In genomic region chr7:100874577-100875355, GRCh38 we compare ENCODE assay signal across 8 cellular contexts. TPM values are rescaled to one million over a fixed set of nuclear protein-coding genes. Genes with fewer than 3 reads are reported as not detected.
DNase-seq lines count a peak whose midpoint lies in the region; ATAC-seq and TF ChIP-seq lines count a peak whose summit lies in the region.

TSS of gene SRRT (plus strand) at chr7:100875103. CDS start at chr7:100875591, 488 bp downstream.

- H4K20me1 ChIP-seq in IMR-90 (ENCODE audit: insufficient read depth, low read length), result peaks cover 39% of the 10 kb centered on the region

- H4K91ac ChIP-seq in IMR-90 (ENCODE audit: insufficient read depth, low read depth, low read length), result peak within 1 kb of the TSS; percentile 91

- TF ChIP-seq CTCF in IMR-90 (conservative IDR thresholded peaks at IDR 0.05; ENCODE audit: low read depth, low read length), result 0 out of 2 replicates have a peak, but pooled peaks have one; percentile 24

- H2AFZ ChIP-seq in IMR-90 (replicated peaks; ENCODE audit: low read length, poor library complexity), result peak within 1 kb of the TSS; percentile 98

- CTCF ChIA-PET in IMR-90 (lab: Yijun Ruan, JAX), result interaction anchor here (0.8 kb wide), 1 partner anchor 1595 kb away, joined by 3 read pairs; no protein-coding TSS in a partner anchor

- H3K9me1 ChIP-seq in IMR-90 (ENCODE audit: insufficient read depth, low read length), result peaks cover 5% of the 10 kb centered on the region; the same call in 1 of the 2 replicates

- H2AK9ac ChIP-seq in IMR-90 (replicated peaks; ENCODE audit: low read depth, low read length, poor library complexity), result peak within 1 kb of the TSS; percentile 95

- WGBS in IMR-90 (ENCODE audit: extremely low coverage in 2 of 2, insufficient read length in 1 of 2), 2 experiments, result 1% methylated on average over 54 of the region's 79 CpGs; no CpG with 5 or more reads in 1 of the 2 experiments

- peak within 1 kb of the TSS; percentile 97 to 99 for H4K8ac ChIP-seq in IMR-90 (ENCODE audit: low read depth in 2 of 2, low read length in 2 of 2)

- H3K23ac ChIP-seq in IMR-90 (ENCODE audit: low read depth, low read length), result peak within 1 kb of the TSS; percentile 92

- H4K5ac ChIP-seq in IMR-90 (ENCODE audit: low read depth, low read length), result peak within 1 kb of the TSS; percentile 97

- peak within 1 kb of the TSS; percentile 93 for H3K4ac ChIP-seq in IMR-90 (ENCODE audit: low read depth, low read length)

- H2BK5ac ChIP-seq in IMR-90 (ENCODE audit: low read depth, low read length, poor library complexity, severe bottlenecking), result peak within 1 kb of the TSS; percentile 96

- POLR2A ChIA-PET in IMR-90 (lab: Charles Lee; ENCODE audit: unreplicated experiment), result interaction anchor here (0.7 to 1.8 kb wide), 7 partner anchors 12 to 290 kb away, joined by 3 to 15 read pairs (median 4); partner anchors contain the start of genes ACHE, POP7, SLC12A9 and UFSP1

- peak within 1 kb of the TSS; percentile 56 for H2BK120ac ChIP-seq in IMR-90 (ENCODE audit: low read depth, low read length)

- no peak for TF ChIP-seq RAD21 in IMR-90 (IDR thresholded peaks at IDR 0.05; ENCODE audit: low read length)

- H3K4me3 ChIP-seq in IMR-90 (ENCODE audit: insufficient read depth, low read depth, low read length) (peak within 1 kb of the TSS; percentile 76), mononuclear cell (ENCODE audit: low read length) (peak within 1 kb of the TSS; percentile 63)

- no peak within 1 kb of the TSS for H2BK15ac ChIP-seq in IMR-90 (ENCODE audit: low read depth, low read length)

- peak within 1 kb of the TSS; percentile 97 for H3K14ac ChIP-seq in IMR-90 (replicated peaks; ENCODE audit: low read depth, low read length)

- intact Hi-C loops in IMR-90 (cut with micrococcal nuclease), result no loop called here

- dilution Hi-C loops in IMR-90 (cut with HindIII; ENCODE audit: low sequenced_read_pairs, unreplicated experiment), result no loop called here

- H3K4me1 ChIP-seq in IMR-90 (ENCODE audit: control insufficient read depth, insufficient read depth, low read length) (peaks cover 9% of the 10 kb centered on the region), mononuclear cell (ENCODE audit: insufficient read depth, low read length) (peaks cover 28% of the 10 kb centered on the region)

- in situ Hi-C loops in IMR-90 (cut with MboI; ENCODE audit: low sequenced_read_pairs), result loop anchor here (25.0 kb wide), 2 partner anchors 287 to 412 kb away; partner anchors contain the start of genes FBXO24, LRCH4 and SPACDR

- H3K9me3 ChIP-seq in IMR-90 (ENCODE audit: control insufficient read depth, insufficient read depth, low read length) (no peaks in the 10 kb centered on the region), mononuclear cell (ENCODE audit: low read depth, low read length) (no peaks in the 10 kb centered on the region)

- peak; percentile 79 for ATAC-seq in GM21526 (IDR thresholded peaks at IDR 0.05; ENCODE audit: low FRiP score, unreplicated experiment)
- peak; percentile 98 for ATAC-seq in IMR-90 (ENCODE audit: low read depth)

- no peaks in the 10 kb centered on the region for H3K27me3 ChIP-seq in IMR-90 (ENCODE audit: control insufficient read depth, insufficient read depth, low read length)
- no peaks in the 10 kb centered on the region for H3K27me3 ChIP-seq in mononuclear cell (ENCODE audit: insufficient read depth, low read length)

- H3K9ac ChIP-seq in IMR-90 (ENCODE audit: low read depth, low read length), result peak within 1 kb of the TSS; percentile 97

- peak; percentile 97 for DNase-seq in DMS 273 treated with DMSO at 0.1 percent for 48 hours (lab: John Stamatoyannopoulos, UW)
- DNase-seq in IMR-90, result peak; percentile 97
- DNase-seq in OCI-M1 (lab: John Stamatoyannopoulos, UW), result peak; percentile 100
- peak; percentile 97 for DNase-seq in activated T-cell treated with anti-CD3 and anti-CD28 coated beads for 24 hours (ENCODE audit: low read depth)
- DNase-seq in epidermal melanocyte (ENCODE audit: insufficient read length, low spot score), result peak; percentile 99
- peak; percentile 96 for DNase-seq in stimulated activated CD8-positive, alpha-beta memory T cell treated with anti-CD3 and anti-CD28 coated beads, Interleukin-4, amount 100 ng/mL, for 1 hour (ENCODE audit: low read depth in 2 of 2, low spot score in 1 of 2)

- BruUV-seq in IMR-90 (replicated peaks; lab: Mats Ljungman, UMichigan), result no TSS peak

- H3K79me1 ChIP-seq in IMR-90 (ENCODE audit: low read depth in 1 of 2, low read length in 2 of 2), result peaks cover 12 to 45% of the 10 kb centered on the region in 2 experiments

- peak within 1 kb of the TSS; percentile 99 for H3K27ac ChIP-seq in IMR-90 (ENCODE audit: insufficient read depth, low read length)

- peak within 1 kb of the TSS; percentile 66; the same call in 1 of the 2 replicates for H3K18ac ChIP-seq in IMR-90 (ENCODE audit: low read depth, low read length)

- H3K4me2 ChIP-seq in IMR-90 (ENCODE audit: low read depth, low read length), result peak within 1 kb of the TSS; percentile 96

- H2BK20ac ChIP-seq in IMR-90 (ENCODE audit: low read depth, low read length), result no peak within 1 kb of the TSS

- peak within 1 kb of the TSS; percentile 80 for H3K56ac ChIP-seq in IMR-90 (ENCODE audit: extremely low read depth, insufficient read depth, low read length)

- H2AK5ac ChIP-seq in IMR-90 (ENCODE audit: low read depth, low read length), result peak within 1 kb of the TSS; percentile 99

- peak; percentile 93 for TF ChIP-seq POLR2A in IMR-90 (IDR thresholded peaks at IDR 0.05; ENCODE audit: low read depth, low read length)

- H3K36me3 ChIP-seq in IMR-90 (ENCODE audit: control insufficient read depth, insufficient read depth, low read length), result peaks cover 50% of the 10 kb centered on the region

TF ChIP-seq in IMR-90, 13 proteins besides CTCF, POLR2A, EP300 and RAD21:
- TF ChIP-seq CEBPB (IDR thresholded peaks at IDR 0.05; ENCODE audit: low read depth, low read length) (no peak), CHD1 (IDR thresholded peaks at IDR 0.05; ENCODE audit: low read depth, low read length) (no peak), NFE2L2 (IDR thresholded peaks at IDR 0.05; ENCODE audit: low read depth, low read length) (no peak), MAZ (IDR thresholded peaks at IDR 0.05; ENCODE audit: borderline replicate concordance, low read depth, low read length) (peak; percentile 78; the same call in 1 of the 2 replicates), ELK1 (IDR thresholded peaks at IDR 0.05; ENCODE audit: borderline replicate concordance, low read depth, low read length) (no peak), SMC3 (IDR thresholded peaks at IDR 0.05; ENCODE audit: low read depth, low read length) (no peak), MAFK (IDR thresholded peaks at IDR 0.05; ENCODE audit: low read depth, low read length) (no peak), RCOR1 (IDR thresholded peaks at IDR 0.05; ENCODE audit: insufficient replicate concordance, low read length) (no peak), MXI1 (IDR thresholded peaks at IDR 0.05; ENCODE audit: borderline replicate concordance, low read depth, low read length) (peak; percentile 25; the same call in 1 of the 2 replicates)

RNA-seq across cellular contexts. Expression of gene SRRT, which starts in this region (rescaled TPM):
- 41.4 and 45.3 TPM in 2 replicates for total RNA-seq in IMR-90 (2012; rRNA removed)
- 89.5 and 93.5 TPM in 2 replicates for polyA plus RNA-seq in IMR-90 (2012; rRNA removed)
- polyA plus RNA-seq in IMR-90 (2012; cell fraction: cytosol; rRNA removed), result 44.1 and 48.9 TPM in 2 replicates
- polyA plus RNA-seq in IMR-90 (2012; cell fraction: nucleus; rRNA removed; ENCODE audit: low replicate concordance), result 362 and 444 TPM in 2 replicates
- total RNA-seq in mononuclear cell, result 51.4 TPM

Comparison
In these comparisons a context has a peak if more than half of its experiments do, and no peak if none do; other contexts are left out.
1. Peak in every context shown above with its lines: DNase-seq, ATAC-seq, H3K4me3 ChIP-seq and H3K27ac ChIP-seq.